ENCODE assay signal across 18 cellular contexts in genomic region chr7:23383225-23383624, GRCh38.
DNase-seq lines count a peak whose midpoint lies in the region; ATAC-seq and TF ChIP-seq lines count a peak whose summit lies in the region.
"Had no signal": no experiment of that assay in that cellular context is flagged by ENCODE, and none has a peak within 500 bp of the region (broad histone marks: within the 10 kb centered on the region; RNA-seq: fewer than 3 reads in every experiment).

No MANE protein-coding gene starts in this region.

- 70% methylated on average over 2 of the region's 2 CpGs for whole genome bisulfite sequencing in SK-N-SH (ENCODE audit: low lambda C conversion rate)

- peaks cover 4 to 6% of the 10 kb centered on the region in 2 experiments; a peak in 2 of 3 replicates for H3K36me3 ChIP-seq in HEK293 (ENCODE audit: control insufficient read depth in 2 of 2, insufficient read depth in 1 of 2, low read length in 2 of 2)
- peaks cover 8 to 46% of the 10 kb centered on the region in 2 experiments for H3K36me3 ChIP-seq in SK-N-SH (replicated peaks in 1 of 2; ENCODE audit: control insufficient read depth in 1 of 2, insufficient read depth in 2 of 2, low read length in 1 of 2)
- no peaks in the 10 kb centered on the region for H3K36me3 ChIP-seq in fibroblast of lung (ENCODE audit: control insufficient read depth, insufficient read depth, low read length)
- H3K36me3 ChIP-seq: upper lobe of left lung had no signal

- H3K4me2 ChIP-seq in SK-N-SH, result no peak overlapping the region
- no peak overlapping the region for H3K4me2 ChIP-seq in fibroblast of lung (ENCODE audit: extremely low read depth, insufficient read depth, low read length)
- H3K4me2 ChIP-seq: GM23338 had no signal

- H3K9me3 ChIP-seq in HEK293 (ENCODE audit: control insufficient read depth, insufficient read depth, low read depth, low read length) (no peaks in the 10 kb centered on the region), SK-N-SH (no peaks in the 10 kb centered on the region), fibroblast of lung (ENCODE audit: control insufficient read depth, insufficient read depth, low read depth, low read length) (no peaks in the 10 kb centered on the region)
- H3K9me3 ChIP-seq: upper lobe of left lung had no signal

- H4K20me1 ChIP-seq in SK-N-SH (ENCODE audit: insufficient read depth) (peaks cover 34% of the 10 kb centered on the region), fibroblast of lung (ENCODE audit: control insufficient read depth, extremely low read depth, insufficient read depth, low read length) (no peaks in the 10 kb centered on the region)

- POLR2A ChIA-PET in HEK293 (lab: Yijun Ruan, JAX) (interaction anchor here (0.5 kb wide), 1 partner anchor 133 kb away, joined by 3 read pairs; no protein-coding TSS in a partner anchor), SK-N-SH (lab: Yijun Ruan, JAX) (no interaction called here)

- H3K4me1 ChIP-seq in HEK293 (ENCODE audit: control insufficient read depth, insufficient read depth, low read length), result peaks cover 7% of the 10 kb centered on the region; the same call in 1 of the 2 replicates
- H3K4me1 ChIP-seq in SK-N-SH (ENCODE audit: control insufficient read depth in 1 of 2, insufficient read depth in 2 of 2, low read depth in 1 of 2, low read length in 1 of 2), result 0 out of 4 replicates have a peak, but pooled peaks cover 0 to 5% of the 10 kb centered on the region in 2 experiments
- H3K4me1 ChIP-seq in fibroblast of lung (ENCODE audit: control insufficient read depth, extremely low read depth, insufficient read depth, low read length), result no peaks in the 10 kb centered on the region
- H3K4me1 ChIP-seq: upper lobe of left lung had no signal

- H2AFZ ChIP-seq in SK-N-SH (ENCODE audit: low read depth) (no peak overlapping the region), fibroblast of lung (ENCODE audit: low read length) (no peak overlapping the region)
- H2AFZ ChIP-seq: GM23338 had no signal

- H3K27ac ChIP-seq in HEK293 (ENCODE audit: extremely low read depth, low read depth, low read length), result no peak overlapping the region
- H3K27ac ChIP-seq in SK-N-SH (ENCODE audit: low read depth in 2 of 2, low read length in 1 of 2), result no peak overlapping the region
- no peak overlapping the region for H3K27ac ChIP-seq in fibroblast of lung (ENCODE audit: insufficient read depth, low read length)
- H3K27ac ChIP-seq: RWPE1, upper lobe of left lung had no signal

- intact Hi-C loops in sciatic nerve (cut with DNase I), result no loop called here

- H3K9ac ChIP-seq in SK-N-SH (no peak overlapping the region), fibroblast of lung (ENCODE audit: insufficient read depth, low read length) (no peak overlapping the region)

- TF ChIP-seq EP300 in SK-N-SH (IDR thresholded peaks at IDR 0.05; ENCODE audit: borderline replicate concordance in 1 of 2, low read depth in 1 of 2, low read length in 1 of 2), result no peak

- DNase-seq in A172 (ENCODE audit: low spot score) (peak; percentile 75), SK-N-SH (no peak), fibroblast of lung (ENCODE audit: low read depth in 2 of 2) (peak; percentile 33 to 71), medulla oblongata (ENCODE audit: extremely low spot score) (no peak), sciatic nerve (ENCODE audit: low spot score) (no peak), NCI-H146 (lab: John Stamatoyannopoulos, UW) (no peak)
- DNase-seq: 8988T; activated naive CD8-positive, alpha-beta T cell treated with anti-CD3 and anti-CD28 coated beads for 36 hours; DMS53; effector CD4-positive, alpha-beta T cell; NCI-H1105; NCI-H2029; stimulated activated CD4-positive, alpha-beta T cell treated with anti-CD3 and anti-CD28 coated beads, Interleukin-1b, Interleukin-23, amount 100 ng/mL, for 48 hours; upper lobe of left lung had no signal

- TF ChIP-seq RAD21 in SK-N-SH (IDR thresholded peaks at IDR 0.05; ENCODE audit: low read length), result no peak

- H3K79me2 ChIP-seq in SK-N-SH (ENCODE audit: insufficient read depth) (peaks cover 94% of the 10 kb centered on the region), fibroblast of lung (ENCODE audit: control insufficient read depth, insufficient read depth, low read length) (no peaks in the 10 kb centered on the region)

- TF ChIP-seq CTCF in HEK293 (tag by site-specific recombination; IDR thresholded peaks at IDR 0.05), result no peak
- no peak for TF ChIP-seq CTCF in SK-N-SH (IDR thresholded peaks at IDR 0.05)
- no peak for TF ChIP-seq CTCF in fibroblast of lung (conservative IDR thresholded peaks at IDR 0.05 in 1 of 2, IDR thresholded peaks at IDR 0.05 in 1 of 2; ENCODE audit: low read depth in 1 of 2, low read length in 2 of 2)

- CTCF ChIA-PET in HEK293 (lab: Yijun Ruan, JAX), result no interaction called here
- CTCF ChIA-PET in SK-N-SH (lab: Yijun Ruan, JAX), result no interaction called here

- H3K4me3 ChIP-seq in HEK293 (ENCODE audit: low read depth, low read length) (no peak overlapping the region), SK-N-SH (ENCODE audit: low read depth in 2 of 2, low read length in 1 of 2) (no peak overlapping the region), fibroblast of lung (replicated peaks in 1 of 4; ENCODE audit: control extremely low read depth in 1 of 4, insufficient read depth in 1 of 4, low read depth in 3 of 4, low read length in 4 of 4) (no peak overlapping the region)
- H3K4me3 ChIP-seq: GM23338, upper lobe of left lung had no signal

- no peaks in the 10 kb centered on the region for H3K9me2 ChIP-seq in SK-N-SH

- ATAC-seq in GM19035 (IDR thresholded peaks at IDR 0.05; ENCODE audit: unreplicated experiment) (no peak), sciatic nerve (no peak)
- ATAC-seq: GM23338 had no signal

- H3K27me3 ChIP-seq in SK-N-SH (ENCODE audit: insufficient read depth) (no peaks in the 10 kb centered on the region), fibroblast of lung (ENCODE audit: control insufficient read depth, insufficient read depth, low read length) (no peaks in the 10 kb centered on the region)
- H3K27me3 ChIP-seq: upper lobe of left lung had no signal

- H3F3A ChIP-seq in SK-N-SH (replicated peaks; ENCODE audit: insufficient read depth), result no peaks in the 10 kb centered on the region

TF ChIP-seq in HEK293, 187 proteins besides CTCF, POLR2A, EP300 and RAD21 (continues in another document):
- TF ChIP-seq PRDM10 (tag by site-specific recombination; IDR thresholded peaks at IDR 0.05) (peak; percentile 88), FEZF1 (tag by site-specific recombination; IDR thresholded peaks at IDR 0.05) (0 out of 2 replicates have a peak, but pooled peaks have one; percentile 11), SP7 (tag by site-specific recombination; IDR thresholded peaks at IDR 0.05) (peak; percentile 26; the same call in 1 of the 2 replicates)

TF ChIP-seq in SK-N-SH, 30 proteins besides CTCF, POLR2A, EP300 and RAD21:
- TF ChIP-seq SIN3A (IDR thresholded peaks at IDR 0.05; ENCODE audit: borderline replicate concordance, low read depth, low read length) (no peak), FOXJ3 (CRISPR knock-in tag; IDR thresholded peaks at IDR 0.05) (no peak), FOSL2 (IDR thresholded peaks at IDR 0.05; ENCODE audit: borderline replicate concordance, low read depth) (peak; percentile 17; the same call in 1 of the 2 replicates), JUND (IDR thresholded peaks at IDR 0.05) (0 out of 2 replicates have a peak, but pooled peaks have one; percentile 10), TCF12 (IDR thresholded peaks at IDR 0.05) (0 out of 2 replicates have a peak, but pooled peaks have one; percentile 36)

Comparison
In these comparisons a context has a peak if more than half of its experiments do, and no peak if none do; other contexts are left out.
1. DNase-seq: peak in A172 (single experiment) and fibroblast of lung (2 of 2); none in SK-N-SH (single experiment), medulla oblongata (single experiment), sciatic nerve (single experiment) and NCI-H146 (single experiment).